Comparison of ENCODE assay signal across 18 cellular contexts in the genomic region with DNA sequence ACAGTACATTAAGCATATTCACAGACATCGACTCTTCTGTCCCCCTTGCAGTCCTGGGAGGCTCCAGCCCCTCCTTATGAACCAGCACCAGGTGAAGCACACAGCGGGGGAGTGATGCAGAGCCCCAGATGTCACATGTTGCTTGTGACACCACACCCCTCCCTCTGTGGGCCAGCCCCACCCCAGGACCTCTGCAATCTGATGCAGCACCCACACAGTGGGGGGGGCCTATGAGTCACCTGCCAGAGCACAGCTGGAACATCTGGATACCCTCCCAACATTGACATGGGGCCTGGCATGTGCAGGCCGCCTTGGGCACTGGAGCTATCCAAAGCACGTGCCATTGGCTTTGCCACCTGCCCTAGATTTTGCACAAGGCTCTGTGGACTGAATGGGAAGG.
DNase-seq lines count a peak whose midpoint lies in the region; ATAC-seq lines count a peak whose summit lies in the region.
"Had no signal": no experiment of that assay in that cellular context is flagged by ENCODE, and none has a peak within 500 bp of the region (broad histone marks: within the 10 kb centered on the region; RNA-seq: fewer than 3 reads in every experiment).

No MANE protein-coding gene starts in this region.

- ATAC-seq in activated naive CD8-positive, alpha-beta T cell treated with anti-CD3 and anti-CD28 coated beads, Interleukin-2, amount 50 U/mL, for 24 hours: no peak
- ATAC-seq in aorta (ENCODE audit: low FRiP score) (no peak), GM19452 (IDR thresholded peaks at IDR 0.05; ENCODE audit: unreplicated experiment) (no peak)
- ATAC-seq: activated T-helper 17 cell treated with anti-CD3 and anti-CD28 coated beads, Interleukin-2, amount 50 U/mL, for 72 hours; stimulated activated naive CD8-positive, alpha-beta T cell treated with anti-CD3 and anti-CD28 coated beads, Interleukin-15, Interleukin-2, amounts not matched to agents 100 U/mL and 50 U/mL, for 24 hours had no signal

- no peaks in the 10 kb centered on the region for H3K27me3 Mint-ChIP-seq in activated naive CD8-positive, alpha-beta T cell treated with anti-CD3 and anti-CD28 coated beads for 36 hours
- H3K27me3 Mint-ChIP-seq in activated naive CD8-positive, alpha-beta T cell treated with anti-CD3 and anti-CD28 coated beads, Interleukin-2, amount 50 U/mL, for 24 hours: no peaks in the 10 kb centered on the region
- peaks cover 2 to 4% (median 2%) of the 10 kb centered on the region in 3 donors for H3K27me3 Mint-ChIP-seq in immature natural killer cell (ENCODE audit: low read depth in 3 of 3)
- H3K27me3 Mint-ChIP-seq: activated T-helper 17 cell treated with anti-CD3 and anti-CD28 coated beads, Interleukin-2, amount 50 U/mL, for 72 hours had no signal

- no peak overlapping the region for H3K9ac ChIP-seq in mesenchymal stem cell (ENCODE audit: low read length)

- H3K9me3 Mint-ChIP-seq in activated naive CD8-positive, alpha-beta T cell treated with anti-CD3 and anti-CD28 coated beads for 36 hours: no peaks in the 10 kb centered on the region
- H3K9me3 Mint-ChIP-seq in activated naive CD8-positive, alpha-beta T cell treated with anti-CD3 and anti-CD28 coated beads, Interleukin-2, amount 50 U/mL, for 24 hours: no peaks in the 10 kb centered on the region
- H3K9me3 Mint-ChIP-seq in immature natural killer cell: no peaks in the 10 kb centered on the region
- H3K9me3 Mint-ChIP-seq: activated T-helper 17 cell treated with anti-CD3 and anti-CD28 coated beads, Interleukin-2, amount 50 U/mL, for 72 hours; HFFc6 had no signal

- WGBS in mesenchymal stem cell: 30% methylated on average over 4 of the region's 4 CpGs
- WGBS in aorta, 2 donors: 56 to 59% methylated on average over 4 of the region's 4 CpGs

- H3K23ac ChIP-seq in mesenchymal stem cell (ENCODE audit: low read length in 2 of 2): no peak overlapping the region

- peak overlapping the region; percentile 92 to 93 for H2BK12ac ChIP-seq in mesenchymal stem cell (ENCODE audit: low read length in 2 of 2)

- H2BK5ac ChIP-seq in mesenchymal stem cell (ENCODE audit: low read depth, low read length, poor library complexity, severe bottlenecking): no peak overlapping the region

- H3K18ac ChIP-seq in mesenchymal stem cell (ENCODE audit: low read depth in 1 of 2, low read length in 2 of 2): peak overlapping the region; percentile 87 to 98

- peak overlapping the region; percentile 60 for H2BK15ac ChIP-seq in mesenchymal stem cell (ENCODE audit: low read depth, poor library complexity, severe bottlenecking)

- H2AFZ ChIP-seq in mesenchymal stem cell (ENCODE audit: low read depth, low read length): no peak overlapping the region

- H3K4me3 ChIP-seq in SJSA1 (no peak overlapping the region), mesenchymal stem cell (ENCODE audit: insufficient read depth in 1 of 2, low read depth in 1 of 2, low read length in 2 of 2) (no peak overlapping the region), aorta (ENCODE audit: low read length in 2 of 2) (no peak overlapping the region)
- H3K4me3 ChIP-seq: sigmoid colon had no signal

- H3K4me1 Mint-ChIP-seq in activated naive CD8-positive, alpha-beta T cell treated with anti-CD3 and anti-CD28 coated beads for 36 hours: peaks cover 12% of the 10 kb centered on the region
- H3K4me1 Mint-ChIP-seq in activated naive CD8-positive, alpha-beta T cell treated with anti-CD3 and anti-CD28 coated beads, Interleukin-2, amount 50 U/mL, for 24 hours: peaks cover 19% of the 10 kb centered on the region
- H3K4me1 Mint-ChIP-seq in immature natural killer cell: no peaks in the 10 kb centered on the region

- peak overlapping the region in 1 of 2 experiments; percentile 0 for H3K14ac ChIP-seq in mesenchymal stem cell (ENCODE audit: low read length in 2 of 2)

- peak overlapping the region; percentile 84 for H2BK120ac ChIP-seq in mesenchymal stem cell (ENCODE audit: low read depth, low read length)

- H3K36me3 Mint-ChIP-seq in activated naive CD8-positive, alpha-beta T cell treated with anti-CD3 and anti-CD28 coated beads for 36 hours: peaks cover 4% of the 10 kb centered on the region
- no peaks in the 10 kb centered on the region for H3K36me3 Mint-ChIP-seq in activated naive CD8-positive, alpha-beta T cell treated with anti-CD3 and anti-CD28 coated beads, Interleukin-2, amount 50 U/mL, for 24 hours (ENCODE audit: low read depth)
- H3K36me3 Mint-ChIP-seq in immature natural killer cell: no peaks in the 10 kb centered on the region

- H3K79me1 ChIP-seq in mesenchymal stem cell (replicated peaks; ENCODE audit: low read length, poor library complexity, severe bottlenecking): peaks cover 7% of the 10 kb centered on the region

- peak overlapping the region; percentile 87 for H4K91ac ChIP-seq in mesenchymal stem cell (ENCODE audit: low read length)

- H3K27me3 ChIP-seq in SJSA1 (replicated peaks): no peaks in the 10 kb centered on the region
- no peaks in the 10 kb centered on the region for H3K27me3 ChIP-seq in mesenchymal stem cell (ENCODE audit: control insufficient read depth in 1 of 2, insufficient read depth in 1 of 2, low read length in 2 of 2)
- H3K27me3 ChIP-seq in aorta (ENCODE audit: control insufficient read depth in 1 of 2, insufficient read depth in 2 of 2, low read length in 1 of 2): no peaks in the 10 kb centered on the region
- H3K27me3 ChIP-seq: sigmoid colon had no signal

- H3K4me1 ChIP-seq in SJSA1 (replicated peaks) (peaks cover 41% of the 10 kb centered on the region), mesenchymal stem cell (ENCODE audit: control insufficient read depth, insufficient read depth, low read depth, low read length) (peaks cover 21% of the 10 kb centered on the region), aorta (ENCODE audit: control insufficient read depth in 1 of 2, insufficient read depth in 2 of 2, low read length in 2 of 2) (no peaks in the 10 kb centered on the region)

- H4K8ac ChIP-seq in mesenchymal stem cell (ENCODE audit: low read length): peak overlapping the region; percentile 78

- peak overlapping the region; percentile 60 for H2AK5ac ChIP-seq in mesenchymal stem cell (ENCODE audit: low read length, severe bottlenecking)

- no peak overlapping the region for H3K4me3 Mint-ChIP-seq in activated naive CD8-positive, alpha-beta T cell treated with anti-CD3 and anti-CD28 coated beads for 36 hours
- no peak overlapping the region for H3K4me3 Mint-ChIP-seq in activated naive CD8-positive, alpha-beta T cell treated with anti-CD3 and anti-CD28 coated beads, Interleukin-2, amount 50 U/mL, for 24 hours
- no peak overlapping the region for H3K4me3 Mint-ChIP-seq in immature natural killer cell
- H3K4me3 Mint-ChIP-seq: activated T-helper 17 cell treated with anti-CD3 and anti-CD28 coated beads, Interleukin-2, amount 50 U/mL, for 72 hours; HFFc6 had no signal

- H3K36me3 ChIP-seq in SJSA1 (no peaks in the 10 kb centered on the region), mesenchymal stem cell (ENCODE audit: control insufficient read depth in 1 of 2, insufficient read depth in 2 of 2, low read depth in 1 of 2, low read length in 2 of 2) (peaks cover 4 to 73% of the 10 kb centered on the region in 2 experiments), aorta (ENCODE audit: control insufficient read depth in 1 of 2, insufficient read depth in 2 of 2, low read length in 1 of 2) (peaks cover 0 to 6% of the 10 kb centered on the region in 2 donors)
- H3K36me3 ChIP-seq: sigmoid colon had no signal

- peak overlapping the region; percentile 9; the same call in 1 of the 2 replicates for H3K27ac ChIP-seq in SJSA1
- peak overlapping the region; percentile 91 for H3K27ac ChIP-seq in mesenchymal stem cell (ENCODE audit: low read length, poor library complexity, severe bottlenecking)
- peak overlapping the region; percentile 73 to 78 for H3K27ac ChIP-seq in aorta (ENCODE audit: low read depth in 1 of 2, low read length in 2 of 2)
- H3K27ac ChIP-seq: sigmoid colon had no signal

- no peak overlapping the region for H3K4me2 ChIP-seq in mesenchymal stem cell (ENCODE audit: low read length, poor library complexity, severe bottlenecking)

- DNase-seq in activated naive CD8-positive, alpha-beta T cell treated with anti-CD3 and anti-CD28 coated beads for 36 hours: peak; percentile 12
- no peak for DNase-seq in activated naive CD8-positive, alpha-beta T cell treated with anti-CD3 and anti-CD28 coated beads, Interleukin-2, amount 50 U/mL, for 24 hours
- peak in 1 of 2 experiments; percentile 7 for DNase-seq in SJSA1 (ENCODE audit: low read depth in 1 of 2, low spot score in 2 of 2)
- peak; percentile 64 for DNase-seq in mesenchymal stem cell
- no peak for DNase-seq in aorta
- no peak for DNase-seq in immature natural killer cell
- DNase-seq in NCI-H187 (lab: John Stamatoyannopoulos, UW): no peak
- DNase-seq: activated CD4-positive, alpha-beta T cell treated with anti-CD3 and anti-CD28 coated beads, Interleukin-2, amount 50 U/mL, for 1 hour; GDM1; head of caudate nucleus; HFFc6; islet precursor cell; midbrain; MV-4-11; sigmoid colon; stimulated activated naive CD8-positive, alpha-beta T cell treated with anti-CD3 and anti-CD28 coated beads, Interleukin-15, Interleukin-2, amounts not matched to agents 100 U/mL and 50 U/mL, for 24 hours had no signal

- intact Hi-C loops in aorta (cut with DNase I): no loop called here

- H3K4ac ChIP-seq in mesenchymal stem cell (ENCODE audit: low read depth in 1 of 2, low read length in 2 of 2): peak overlapping the region; percentile 21 to 88

- H3K27ac Mint-ChIP-seq in activated naive CD8-positive, alpha-beta T cell treated with anti-CD3 and anti-CD28 coated beads for 36 hours: no peak overlapping the region
- no peak overlapping the region for H3K27ac Mint-ChIP-seq in activated naive CD8-positive, alpha-beta T cell treated with anti-CD3 and anti-CD28 coated beads, Interleukin-2, amount 50 U/mL, for 24 hours
- no peak overlapping the region for H3K27ac Mint-ChIP-seq in immature natural killer cell
- H3K27ac Mint-ChIP-seq: activated T-helper 17 cell treated with anti-CD3 and anti-CD28 coated beads, Interleukin-2, amount 50 U/mL, for 72 hours; HFFc6 had no signal

- no peaks in the 10 kb centered on the region for H3K9me3 ChIP-seq in SJSA1 (replicated peaks)
- H3K9me3 ChIP-seq in mesenchymal stem cell (ENCODE audit: control insufficient read depth, low read length): no peaks in the 10 kb centered on the region
- H3K9me3 ChIP-seq in aorta (ENCODE audit: control insufficient read depth, low read length): no peaks in the 10 kb centered on the region
- H3K9me3 ChIP-seq: sigmoid colon had no signal

Comparison
In these comparisons a context has a peak if more than half of its experiments do, and no peak if none do; other contexts are left out.
1. DNase-seq: peak in activated naive CD8-positive, alpha-beta T cell treated with anti-CD3 and anti-CD28 coated beads for 36 hours (single experiment) and mesenchymal stem cell (single experiment); none in activated naive CD8-positive, alpha-beta T cell treated with anti-CD3 and anti-CD28 coated beads, Interleukin-2, amount 50 U/mL, for 24 hours (single experiment), aorta (0 of 2), immature natural killer cell (0 of 3) and NCI-H187 (0 of 2).
2. H3K27ac ChIP-seq: peak in every context shown above with its lines; median percentile 91 in mesenchymal stem cell; 76 in aorta; 9 in SJSA1.